8 cellular contexts compared by ENCODE assay signal in genomic region chr9:89497978-89498844, GRCh38. TPM values are rescaled to one million over a fixed set of nuclear protein-coding genes. Genes with fewer than 3 reads are reported as not detected.
DNase-seq lines count a peak whose midpoint lies in the region; ATAC-seq and TF ChIP-seq lines count a peak whose summit lies in the region.

SEMA4D (minus strand) TSS chr9:89498113; CDS start chr9:89405456, 92,657 bp downstream.

- intact Hi-C loops in adrenal gland (cut with DNase I) = no loop called here
- intact Hi-C loops in left ventricle myocardium superior (cut with micrococcal nuclease) = no loop called here
- intact Hi-C loops in posterior cingulate gyrus (cut with DNase I) = loop anchor here (5.0 kb wide), 1 partner anchor 49 kb away; no protein-coding TSS in a partner anchor

- peaks cover 14 to 39% of the 10 kb centered on the region in 2 donors for H3K4me1 ChIP-seq in adrenal gland (replicated peaks in 1 of 2)

- 9 to 24% (median 20%) methylated on average over 15 to 42 of the region's 42 CpGs for WGBS in adrenal gland, 4 donors

- peak; percentile 29 for ATAC-seq in GM18909 (IDR thresholded peaks at IDR 0.05; ENCODE audit: poor library complexity, unreplicated experiment)
- ATAC-seq in left ventricle myocardium superior = peak; percentile 90
- no peak for ATAC-seq in HG03196 (IDR thresholded peaks at IDR 0.05; ENCODE audit: unreplicated experiment)

- peak within 1 kb of the TSS in 3 of 4 donors; percentile 30 to 90 (median 59) for H3K4me3 ChIP-seq in adrenal gland

- H3K36me3 ChIP-seq in adrenal gland (replicated peaks in 1 of 2) = no peaks in the 10 kb centered on the region

- TF ChIP-seq CTCF in adrenal gland (IDR thresholded peaks at IDR 0.05) = no peak

- no peaks in the 10 kb centered on the region for H3K27me3 ChIP-seq in adrenal gland

- peak within 1 kb of the TSS in 3 of 5 donors; percentile 60 to 74 (median 71) for H3K27ac ChIP-seq in adrenal gland

- no peaks in the 10 kb centered on the region for H3K9me3 ChIP-seq in adrenal gland (replicated peaks in 1 of 3)

- DNase-seq in AG20443 (ENCODE audit: low spot score) = peak; percentile 85
- DNase-seq in HuH-7.5 (ENCODE audit: low spot score) = peak; percentile 43
- peak; percentile 79 for DNase-seq in RKO (ENCODE audit: low spot score)
- peak; percentile 75 to 89 (median 84) for DNase-seq in adrenal gland
- peak; percentile 78 for DNase-seq in left ventricle myocardium superior
- peak; percentile 58 to 95 (median 74) for DNase-seq in posterior cingulate gyrus

- peak in 1 of 2 donors; percentile 12 for TF ChIP-seq POLR2A in adrenal gland (IDR thresholded peaks at IDR 0.05)

RNA-seq across cellular contexts. Expression of gene SEMA4D, which starts in this region (rescaled TPM):
- total RNA-seq in adrenal gland (10 to 100 TPM; 21.0 to 57.0 (median 27.5) TPM), left ventricle myocardium superior (24.7 TPM)
- polyA plus RNA-seq in adrenal gland = 10 to 100 TPM; 11.5 to 19.6 (median 19.1) TPM
